ENCODE assay signal across 22 cellular contexts in genomic region chr3:186211101-186211500, GRCh38.
DNase-seq lines count a peak whose midpoint lies in the region; ATAC-seq and TF ChIP-seq lines count a peak whose summit lies in the region.
"Had no signal": no experiment of that assay in that cellular context is flagged by ENCODE, and none has a peak within 500 bp of the region (broad histone marks: within the 10 kb centered on the region; RNA-seq: fewer than 3 reads in every experiment).

No MANE protein-coding gene starts in this region.

- H3K79me2 ChIP-seq in GM23338 (replicated peaks; ENCODE audit: insufficient read depth) (no peaks in the 10 kb centered on the region), hepatocyte (no peaks in the 10 kb centered on the region)

- no peaks in the 10 kb centered on the region for H3K9me3 ChIP-seq in hepatocyte (ENCODE audit: low read depth)
- H3K9me3 ChIP-seq: HAP-1, heart left ventricle, left lung, testis had no signal

- H4K20me1 ChIP-seq in GM23338 (replicated peaks; ENCODE audit: insufficient read depth), result no peaks in the 10 kb centered on the region
- no peaks in the 10 kb centered on the region for H4K20me1 ChIP-seq in hepatocyte (ENCODE audit: insufficient read depth, poor library complexity, severe bottlenecking)

- H3K9me2 ChIP-seq in GM23338 (ENCODE audit: insufficient read depth) (no peaks in the 10 kb centered on the region), hepatocyte (replicated peaks; ENCODE audit: insufficient read depth) (no peaks in the 10 kb centered on the region)

- no peak overlapping the region for H3K27ac ChIP-seq in GM23338 (ENCODE audit: low read depth)
- H3K27ac ChIP-seq in hepatocyte, result no peak overlapping the region
- peak overlapping the region in 13 of 21 experiments; percentile 6 to 81 (median 71) for H3K27ac ChIP-seq in skin epidermis
- H3K27ac ChIP-seq: testis, VCaP had no signal

- H3K4me3 ChIP-seq in GM23338, result no peak overlapping the region
- H3K4me3 ChIP-seq in hepatocyte, result no peak overlapping the region
- H3K4me3 ChIP-seq in skin epidermis, result no peak overlapping the region
- H3K4me3 ChIP-seq: HAP-1, left lung, testis had no signal

- no peak for TF ChIP-seq CTCF in GM23338 (conservative IDR thresholded peaks at IDR 0.05; ENCODE audit: low read depth in 2 of 2)
- no peak for TF ChIP-seq CTCF in brain (conservative IDR thresholded peaks at IDR 0.05)
- no peak for TF ChIP-seq CTCF in hepatocyte (IDR thresholded peaks at IDR 0.05; ENCODE audit: poor library complexity)

- H3K27ac Mint-ChIP-seq in GM23338, result peak overlapping the region; percentile 69
- peak overlapping the region in 4 of 5 experiments; percentile 66 to 96 (median 93) for H3K27ac Mint-ChIP-seq in brain
- H3K27ac Mint-ChIP-seq: activated CD4-positive, alpha-beta T cell treated with anti-CD3 and anti-CD28 coated beads, Interleukin-2, amount 10 ng/mL, durations not matched to agents 7 days and 5 days; progenitor cell of endocrine pancreas; T-helper 2 cell treated with Interferon-gamma antibody and Interleukin-4, amounts not matched to agents 5 μg/mL and 100 μg/mL, for 36 hours had no signal

- H3K4me2 ChIP-seq in GM23338 (no peak overlapping the region), hepatocyte (no peak overlapping the region)

- no peak for ATAC-seq in GM23338
- ATAC-seq in activated CD4-positive, CD25-positive, alpha-beta regulatory T cell treated with anti-CD3 and anti-CD28 coated beads, Interleukin-2, amount 50 U/mL, for 24 hours, result no peak

- H3K36me3 ChIP-seq in GM23338 (ENCODE audit: insufficient read depth) (no peaks in the 10 kb centered on the region), hepatocyte (replicated peaks; ENCODE audit: insufficient read depth, low read depth) (no peaks in the 10 kb centered on the region)
- H3K36me3 ChIP-seq: HAP-1, left lung had no signal

- peak overlapping the region; percentile 64 for H2AFZ ChIP-seq in GM23338
- H2AFZ ChIP-seq in hepatocyte, result peak overlapping the region; percentile 5

- WGBS in hepatocyte (ENCODE audit: low lambda C conversion rate, missing lambda C conversion rate), result 65% methylated on average over 3 of the region's 3 CpGs

- H3K27me3 Mint-ChIP-seq in GM23338 (ENCODE audit: insufficient read depth, low read depth, poor library complexity) (peaks cover 7% of the 10 kb centered on the region), brain (no peaks in the 10 kb centered on the region)
- H3K27me3 Mint-ChIP-seq: dendritic cell treated with granulocyte-macrophage colony-stimulating factor and Interleukin-4, amounts not matched to agents 40 ng/mL and 50 ng/mL, for 4 days had no signal

- H3K27me3 ChIP-seq in GM23338 (ENCODE audit: insufficient read depth), result no peaks in the 10 kb centered on the region
- no peaks in the 10 kb centered on the region for H3K27me3 ChIP-seq in hepatocyte
- H3K27me3 ChIP-seq: heart left ventricle, left lung, testis had no signal

- H3K4me1 Mint-ChIP-seq in GM23338 (peaks cover 34% of the 10 kb centered on the region), brain (peaks cover 31% of the 10 kb centered on the region)

- H3F3A ChIP-seq in GM23338 (replicated peaks; ENCODE audit: low read depth), result 0 out of 2 replicates have a peak, but pooled peaks cover 6% of the 10 kb centered on the region

- DNase-seq in GM23338 (ENCODE audit: low spot score) (no peak), hepatocyte (ENCODE audit: low spot score) (no peak), cortex of kidney (lab: John Stamatoyannopoulos, UW) (no peak), AG08395 (ENCODE audit: low spot score) (no peak)
- DNase-seq: activated CD4-positive, alpha-beta T cell treated with anti-CD3 and anti-CD28 coated beads, Interleukin-2, amount 10 ng/mL, durations not matched to agents 7 days and 5 days; activated naive CD4-positive, alpha-beta T cell; activated T-cell treated with anti-CD3 and anti-CD28 coated beads, Interleukin-2, amount 50 U/mL, for 48 hours; heart left ventricle; NCI-H1105; NCI-H1930; NCI-H345; stimulated activated CD4-positive, alpha-beta T cell treated with anti-CD3 and anti-CD28 coated beads, Interleukin-1b, Interleukin-23, amount 100 ng/mL, for 48 hours had no signal

- H3K36me3 Mint-ChIP-seq in GM23338 (ENCODE audit: low read depth), result no peaks in the 10 kb centered on the region
- no peaks in the 10 kb centered on the region for H3K36me3 Mint-ChIP-seq in brain

- H3K4me1 ChIP-seq in GM23338 (ENCODE audit: insufficient read depth) (peaks cover 17% of the 10 kb centered on the region), hepatocyte (ENCODE audit: insufficient read depth) (peaks cover 16% of the 10 kb centered on the region)

- H3K4me3 Mint-ChIP-seq in GM23338 (no peak overlapping the region), brain (peak overlapping the region in 1 of 5 experiments; percentile 36)
- H3K4me3 Mint-ChIP-seq: activated CD4-positive, alpha-beta T cell treated with anti-CD3 and anti-CD28 coated beads, Interleukin-2, amount 10 ng/mL, durations not matched to agents 7 days and 5 days; dendritic cell treated with granulocyte-macrophage colony-stimulating factor and Interleukin-4, amounts not matched to agents 40 ng/mL and 50 ng/mL, for 4 days; T-helper 2 cell treated with Interferon-gamma antibody and Interleukin-4, amounts not matched to agents 5 μg/mL and 100 μg/mL, for 36 hours had no signal

- H3K9me3 Mint-ChIP-seq in GM23338, result no peaks in the 10 kb centered on the region
- H3K9me3 Mint-ChIP-seq in brain, result peaks cover 0 to 3% (median 0%) of the 10 kb centered on the region in 5 experiments
- H3K9me3 Mint-ChIP-seq: activated CD4-positive, alpha-beta T cell treated with anti-CD3 and anti-CD28 coated beads, Interleukin-2, amount 10 ng/mL, durations not matched to agents 7 days and 5 days; dendritic cell treated with granulocyte-macrophage colony-stimulating factor and Interleukin-4, amounts not matched to agents 40 ng/mL and 50 ng/mL, for 4 days; T-helper 2 cell treated with Interferon-gamma antibody and Interleukin-4, amounts not matched to agents 5 μg/mL and 100 μg/mL, for 36 hours had no signal

TF ChIP-seq in GM23338, 12 proteins besides CTCF, POLR2A, EP300 and RAD21 (continues in another document):
- TF ChIP-seq STAT1 (IDR thresholded peaks at IDR 0.05; ENCODE audit: unreplicated experiment) (no peak), REST (IDR thresholded peaks at IDR 0.05; ENCODE audit: unreplicated experiment) (no peak), EZH2phosphoT487 (IDR thresholded peaks at IDR 0.05; ENCODE audit: unreplicated experiment) (no peak), EZH2 (IDR thresholded peaks at IDR 0.05; ENCODE audit: low read depth, unreplicated experiment) (no peak)

Comparison
In these comparisons a context has a peak if more than half of its experiments do, and no peak if none do; other contexts are left out.
1. H3K27ac ChIP-seq: peak in skin epidermis (13 of 21); none in GM23338 (single experiment) and hepatocyte (single experiment).